19 cellular contexts compared by ENCODE assay signal in genomic region chr2:130835766-130836015, GRCh38. TPM values are rescaled to one million over a fixed set of nuclear protein-coding genes. Genes with fewer than 3 reads are reported as not detected.
DNase-seq lines count a peak whose midpoint lies in the region; ATAC-seq and TF ChIP-seq lines count a peak whose summit lies in the region.
"Had no signal": no experiment of that assay in that cellular context is flagged by ENCODE, and none has a peak within 500 bp of the region (broad histone marks: within the 10 kb centered on the region; RNA-seq: fewer than 3 reads in every experiment).

No MANE protein-coding gene starts in this region.

- no peaks in the 10 kb centered on the region for H3K4me1 Mint-ChIP-seq in activated CD4-positive, alpha-beta T cell treated with anti-CD3 and anti-CD28 coated beads, Interleukin-2, amount 10 ng/mL, durations not matched to agents 24 days and 14 days

- intact Hi-C loops in activated CD4-positive, alpha-beta T cell treated with anti-CD3 and anti-CD28 coated beads, Interleukin-2, amount 10 ng/mL, durations not matched to agents 24 days and 14 days (cut with micrococcal nuclease), result no loop called here
- intact Hi-C loops in posterior vena cava (cut with DNase I), result no loop called here

- no peaks in the 10 kb centered on the region for H3K36me3 Mint-ChIP-seq in activated CD4-positive, alpha-beta T cell treated with anti-CD3 and anti-CD28 coated beads, Interleukin-2, amount 10 ng/mL, durations not matched to agents 24 days and 14 days (ENCODE audit: low read depth)

- H3K27ac Mint-ChIP-seq in activated CD4-positive, alpha-beta T cell treated with anti-CD3 and anti-CD28 coated beads, Interleukin-2, amount 10 ng/mL, durations not matched to agents 24 days and 14 days, result peak overlapping the region; percentile 45
- H3K27ac Mint-ChIP-seq: IgD-negative memory B cell had no signal

- peaks cover 50% of the 10 kb centered on the region for H3K27me3 Mint-ChIP-seq in activated CD4-positive, alpha-beta T cell treated with anti-CD3 and anti-CD28 coated beads, Interleukin-2, amount 10 ng/mL, durations not matched to agents 24 days and 14 days

- H3K4me1 ChIP-seq in RWPE2 (ENCODE audit: insufficient read depth, poor library complexity, severe bottlenecking), result peaks cover 3% of the 10 kb centered on the region
- H3K4me1 ChIP-seq in foreskin keratinocyte, result peaks cover 4% of the 10 kb centered on the region

- DNase-seq in activated CD4-positive, alpha-beta T cell treated with anti-CD3 and anti-CD28 coated beads, Interleukin-2, amount 10 ng/mL, durations not matched to agents 24 days and 14 days, result no peak
- no peak for DNase-seq in activated CD4-positive, alpha-beta T cell treated with anti-CD3 and anti-CD28 coated beads for 4 hours
- peak; percentile 43 for DNase-seq in RWPE2 (ENCODE audit: low spot score)
- DNase-seq in foreskin keratinocyte, result no peak
- peak; percentile 78 for DNase-seq in posterior vena cava (ENCODE audit: low spot score)
- DNase-seq in epidermal melanocyte (ENCODE audit: insufficient read length, low spot score), result no peak
- DNase-seq in HCEC 1CT, result no peak
- DNase-seq: ACHN, C1 segment of cervical spinal cord, GDM1, NCI-H1105, NCI-H2029 treated with DMSO at 0.1 percent for 48 hours, NCI-H226, NCI-H748 treated with DMSO at 0.1 percent for 48 hours, SJCRH30 had no signal

- H3K36me3 ChIP-seq in RWPE2 (ENCODE audit: low read depth), result no peaks in the 10 kb centered on the region; the same call in 1 of the 2 replicates
- H3K36me3 ChIP-seq: HAP-1, SJCRH30 had no signal

- no peak for TF ChIP-seq CTCF in RWPE2 (IDR thresholded peaks at IDR 0.05; ENCODE audit: poor library complexity, severe bottlenecking)
- TF ChIP-seq CTCF in foreskin keratinocyte (conservative IDR thresholded peaks at IDR 0.05), result no peak

- no peaks in the 10 kb centered on the region for H3K9me3 ChIP-seq in RWPE2 (ENCODE audit: severe bottlenecking)
- H3K9me3 ChIP-seq: HAP-1, SJCRH30 had no signal

- no peaks in the 10 kb centered on the region for H3K27me3 ChIP-seq in RWPE2 (ENCODE audit: insufficient read depth, poor library complexity, severe bottlenecking)
- no peaks in the 10 kb centered on the region for H3K27me3 ChIP-seq in foreskin keratinocyte
- H3K27me3 ChIP-seq: SJCRH30 had no signal

- no peak overlapping the region for H3K4me3 ChIP-seq in RWPE2 (ENCODE audit: severe bottlenecking)
- H3K4me3 ChIP-seq: SJCRH30 had no signal

- no peaks in the 10 kb centered on the region for H3K9me3 Mint-ChIP-seq in activated CD4-positive, alpha-beta T cell treated with anti-CD3 and anti-CD28 coated beads, Interleukin-2, amount 10 ng/mL, durations not matched to agents 24 days and 14 days
- H3K9me3 Mint-ChIP-seq: IgD-negative memory B cell had no signal

- ATAC-seq in RWPE2 (ENCODE audit: low read depth) (no peak), foreskin keratinocyte (no peak), HG03175 (IDR thresholded peaks at IDR 0.05; ENCODE audit: unreplicated experiment) (no peak)

- H3K4me3 Mint-ChIP-seq in activated CD4-positive, alpha-beta T cell treated with anti-CD3 and anti-CD28 coated beads, Interleukin-2, amount 10 ng/mL, durations not matched to agents 24 days and 14 days, result no peak overlapping the region

- H3K27ac ChIP-seq in RWPE2 (ENCODE audit: poor library complexity, severe bottlenecking) (no peak overlapping the region), foreskin keratinocyte (peak overlapping the region; percentile 84)
- H3K27ac ChIP-seq: 22Rv1, SJCRH30 had no signal

RNA-seq across cellular contexts. Expression of gene ARHGEF4, which starts 1.0 kb away (rescaled TPM):
- total RNA-seq in activated CD4-positive, alpha-beta T cell treated with anti-CD3 and anti-CD28 coated beads, Interleukin-2, amount 10 ng/mL, durations not matched to agents 24 days and 14 days, result 0.07 and 0.31 TPM in 2 replicates
- total RNA-seq in foreskin keratinocyte (22.5 and 22.9 TPM in 2 replicates), posterior vena cava (10 to 100 TPM in 1 of 2 donors, 1 to 10 TPM in 1; 8.8 to 14.7 TPM)
- 13.8 and 14.1 TPM in 2 replicates for polyA plus RNA-seq in foreskin keratinocyte

Comparison
In these comparisons a context has a peak if more than half of its experiments do, and no peak if none do; other contexts are left out.
1. DNase-seq: peak in RWPE2 (single experiment) and posterior vena cava (single experiment); none in activated CD4-positive, alpha-beta T cell treated with anti-CD3 and anti-CD28 coated beads, Interleukin-2, amount 10 ng/mL, durations not matched to agents 24 days and 14 days (single experiment), activated CD4-positive, alpha-beta T cell treated with anti-CD3 and anti-CD28 coated beads for 4 hours (0 of 2), foreskin keratinocyte (0 of 2), epidermal melanocyte (single experiment) and HCEC 1CT (single experiment).